15 cellular contexts compared by ENCODE assay signal in genomic region chr16:25063865-25064264, GRCh38. TPM values are rescaled to one million over a fixed set of nuclear protein-coding genes. Genes with fewer than 3 reads are reported as not detected.
DNase-seq lines count a peak whose midpoint lies in the region; ATAC-seq and TF ChIP-seq lines count a peak whose summit lies in the region.
"Had no signal": no experiment of that assay in that cellular context is flagged by ENCODE, and none has a peak within 500 bp of the region (broad histone marks: within the 10 kb centered on the region; RNA-seq: fewer than 3 reads in every experiment).

No MANE protein-coding gene starts in this region.

- no peaks in the 10 kb centered on the region for H3K9me3 Mint-ChIP-seq in activated naive CD4-positive, alpha-beta T cell treated with anti-CD3 and anti-CD28 coated beads, Interleukin-2, amount 10 ng/mL, durations not matched to agents 7 days and 5 days
- no peaks in the 10 kb centered on the region for H3K9me3 Mint-ChIP-seq in activated naive CD8-positive, alpha-beta T cell treated with anti-CD3 and anti-CD28 coated beads for 36 hours

- H3K27ac Mint-ChIP-seq in activated naive CD4-positive, alpha-beta T cell treated with anti-CD3 and anti-CD28 coated beads, Interleukin-2, amount 10 ng/mL, durations not matched to agents 7 days and 5 days = peak overlapping the region; percentile 24
- peak overlapping the region; percentile 63 for H3K27ac Mint-ChIP-seq in activated naive CD8-positive, alpha-beta T cell treated with anti-CD3 and anti-CD28 coated beads for 36 hours

- TF ChIP-seq POLR2A in testis (IDR thresholded peaks at IDR 0.05) = no peak

- H3K27ac ChIP-seq in heart right ventricle (peak overlapping the region in 9 of 10 donors; percentile 56 to 97 (median 91)), testis (peak overlapping the region; percentile 83 to 91)
- H3K27ac ChIP-seq: upper lobe of left lung had no signal

- H3K27me3 ChIP-seq in heart right ventricle (no peaks in the 10 kb centered on the region), testis (no peaks in the 10 kb centered on the region)
- H3K27me3 ChIP-seq: body of pancreas, upper lobe of left lung had no signal

- peaks cover 5% of the 10 kb centered on the region for H3K36me3 Mint-ChIP-seq in activated naive CD4-positive, alpha-beta T cell treated with anti-CD3 and anti-CD28 coated beads, Interleukin-2, amount 10 ng/mL, durations not matched to agents 7 days and 5 days
- H3K36me3 Mint-ChIP-seq in activated naive CD8-positive, alpha-beta T cell treated with anti-CD3 and anti-CD28 coated beads for 36 hours = peaks cover 2% of the 10 kb centered on the region

- no peaks in the 10 kb centered on the region for H3K36me3 ChIP-seq in heart right ventricle
- H3K36me3 ChIP-seq in testis (ENCODE audit: low read depth, missing control alignments) = no peaks in the 10 kb centered on the region
- H3K36me3 ChIP-seq: upper lobe of left lung had no signal

- CTCF ChIA-PET in activated naive CD4-positive, alpha-beta T cell treated with anti-CD3 and anti-CD28 coated beads, Interleukin-2, amount 10 ng/mL, durations not matched to agents 7 days and 5 days (lab: Charles Lee) = no interaction called here

- H3K4me1 Mint-ChIP-seq in activated naive CD4-positive, alpha-beta T cell treated with anti-CD3 and anti-CD28 coated beads, Interleukin-2, amount 10 ng/mL, durations not matched to agents 7 days and 5 days = peaks cover 73% of the 10 kb centered on the region
- H3K4me1 Mint-ChIP-seq in activated naive CD8-positive, alpha-beta T cell treated with anti-CD3 and anti-CD28 coated beads for 36 hours = peaks cover 64% of the 10 kb centered on the region

- H3K4me3 Mint-ChIP-seq in activated naive CD4-positive, alpha-beta T cell treated with anti-CD3 and anti-CD28 coated beads, Interleukin-2, amount 10 ng/mL, durations not matched to agents 7 days and 5 days = no peak overlapping the region
- H3K4me3 Mint-ChIP-seq in activated naive CD8-positive, alpha-beta T cell treated with anti-CD3 and anti-CD28 coated beads for 36 hours = no peak overlapping the region

- 42 to 53% methylated on average over 6 of the region's 6 CpGs for WGBS in heart right ventricle, 2 donors
- 52 to 67% methylated on average over 6 of the region's 6 CpGs for WGBS in testis, 2 donors

- peaks cover 0 to 45% (median 27%) of the 10 kb centered on the region in 9 donors for H3K4me1 ChIP-seq in heart right ventricle
- peaks cover 34% of the 10 kb centered on the region for H3K4me1 ChIP-seq in testis

- DNase-seq in activated naive CD4-positive, alpha-beta T cell treated with anti-CD3 and anti-CD28 coated beads, Interleukin-2, amount 10 ng/mL, durations not matched to agents 7 days and 5 days = no peak
- no peak for DNase-seq in activated naive CD4-positive, alpha-beta T cell (lab: John Stamatoyannopoulos, UW)
- no peak for DNase-seq in activated naive CD8-positive, alpha-beta T cell treated with anti-CD3 and anti-CD28 coated beads for 36 hours
- peak in 1 of 2 donors; percentile 36 for DNase-seq in heart right ventricle
- DNase-seq in testis = peak; percentile 89
- no peak for DNase-seq in activated effector memory CD4-positive, alpha-beta T cell treated with Interleukin-2 at 50 U/mL for 16 hours
- no peak for DNase-seq in H4 (ENCODE audit: low spot score)
- DNase-seq: ACHN, body of pancreas, DMS79 treated with DMSO at 0.1 percent for 48 hours, HCEC 1CT, KG1, upper lobe of left lung had no signal

- no peaks in the 10 kb centered on the region for H3K9me3 ChIP-seq in heart right ventricle
- H3K9me3 ChIP-seq in testis = no peaks in the 10 kb centered on the region
- H3K9me3 ChIP-seq: body of pancreas, upper lobe of left lung had no signal

- H3K4me3 ChIP-seq in heart right ventricle = no peak overlapping the region
- no peak overlapping the region for H3K4me3 ChIP-seq in testis
- H3K4me3 ChIP-seq: body of pancreas, skin epidermis, upper lobe of left lung had no signal

- peak in 6 of 8 donors; percentile 48 to 88 (median 76) for ATAC-seq in heart right ventricle
- no peak for ATAC-seq in HG03521 (IDR thresholded peaks at IDR 0.05; ENCODE audit: unreplicated experiment)
- ATAC-seq: body of pancreas had no signal

- TF ChIP-seq CTCF in heart right ventricle (IDR thresholded peaks at IDR 0.05) (no peak), testis (IDR thresholded peaks at IDR 0.05) (no peak)

- peaks cover 14% of the 10 kb centered on the region for H3K27me3 Mint-ChIP-seq in activated naive CD4-positive, alpha-beta T cell treated with anti-CD3 and anti-CD28 coated beads, Interleukin-2, amount 10 ng/mL, durations not matched to agents 7 days and 5 days
- no peaks in the 10 kb centered on the region for H3K27me3 Mint-ChIP-seq in activated naive CD8-positive, alpha-beta T cell treated with anti-CD3 and anti-CD28 coated beads for 36 hours

- intact Hi-C loops in heart right ventricle (cut with DNase I) (loop anchor here in 1 of 10 donors (10.0 kb wide), 1 partner anchor 161 kb away; no protein-coding TSS in a partner anchor), testis (cut with DNase I; ENCODE audit: low total_unique reads) (loop anchor here (10.0 kb wide), 2 partner anchors 51 to 161 kb away; partner anchors contain the start of gene LCMT1)

RNA-seq across cellular contexts. Expression of gene LCMT1, which starts 47.7 kb away (rescaled TPM):
- total RNA-seq in activated naive CD8-positive, alpha-beta T cell treated with anti-CD3 and anti-CD28 coated beads for 36 hours = 10 to 100 TPM; 43.9 to 44.1 TPM
- 10 to 100 TPM; 38.4 to 49.1 (median 44.2) TPM for total RNA-seq in heart right ventricle
- polyA plus RNA-seq in heart right ventricle = 10 to 100 TPM; 36.2 to 46.6 TPM
- 100 to 1,000 TPM in 1 of 2 donors, 10 to 100 TPM in 1; 89.1 to 101 TPM for total RNA-seq in testis
- 89.0 TPM for polyA plus RNA-seq in testis (ENCODE audit: insufficient read depth, low read depth, low replicate concordance)
- total RNA-seq in H4 (2014; rRNA removed; shearing (Covaris generic)) = 32.1 and 59.9 TPM in 2 replicates

RNA-seq across cellular contexts. Expression of gene ARHGAP17, which starts 48.7 kb away (rescaled TPM):
- total RNA-seq in activated naive CD8-positive, alpha-beta T cell treated with anti-CD3 and anti-CD28 coated beads for 36 hours = 10 to 100 TPM; 72.5 to 79.3 TPM
- total RNA-seq in heart right ventricle = 10 to 100 TPM; 45.7 to 95.9 (median 76.2) TPM
- polyA plus RNA-seq in heart right ventricle = 10 to 100 TPM; 30.4 to 54.7 TPM
- 100 to 1,000 TPM; 123 to 124 TPM for total RNA-seq in testis
- polyA plus RNA-seq in testis (ENCODE audit: insufficient read depth, low read depth, low replicate concordance) = 62.7 TPM
- 19.3 and 26.1 TPM in 2 replicates for total RNA-seq in H4 (2014; rRNA removed; shearing (Covaris generic))
